1 cellular context compared by ENCODE assay signal in the genomic region with DNA sequence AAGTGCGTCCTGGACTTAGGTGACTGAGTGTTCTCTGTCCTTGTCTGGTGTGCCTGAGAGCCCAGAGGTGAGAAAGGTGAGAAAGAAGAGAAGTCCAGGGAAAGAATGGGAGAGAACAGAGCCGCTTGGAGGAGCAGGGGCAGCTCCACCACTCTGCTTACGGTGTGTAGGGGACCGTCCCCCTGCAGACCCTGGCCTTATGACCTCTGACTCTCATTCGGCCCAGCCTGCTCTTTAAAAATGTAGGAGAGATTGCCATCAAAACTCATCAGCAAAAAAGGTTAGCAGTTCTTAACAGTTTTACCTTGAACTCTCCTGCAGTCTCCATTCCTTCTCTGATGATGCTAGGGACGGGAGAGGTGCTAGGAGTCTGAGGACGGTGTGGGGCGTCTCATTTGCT.
TF ChIP-seq lines count a peak whose summit lies in the region.

No MANE protein-coding gene starts in this region.

TF ChIP-seq in GM12878, 131 proteins besides CTCF, POLR2A, EP300 and RAD21 (continued from another document):
- TF ChIP-seq, protein P1, sequence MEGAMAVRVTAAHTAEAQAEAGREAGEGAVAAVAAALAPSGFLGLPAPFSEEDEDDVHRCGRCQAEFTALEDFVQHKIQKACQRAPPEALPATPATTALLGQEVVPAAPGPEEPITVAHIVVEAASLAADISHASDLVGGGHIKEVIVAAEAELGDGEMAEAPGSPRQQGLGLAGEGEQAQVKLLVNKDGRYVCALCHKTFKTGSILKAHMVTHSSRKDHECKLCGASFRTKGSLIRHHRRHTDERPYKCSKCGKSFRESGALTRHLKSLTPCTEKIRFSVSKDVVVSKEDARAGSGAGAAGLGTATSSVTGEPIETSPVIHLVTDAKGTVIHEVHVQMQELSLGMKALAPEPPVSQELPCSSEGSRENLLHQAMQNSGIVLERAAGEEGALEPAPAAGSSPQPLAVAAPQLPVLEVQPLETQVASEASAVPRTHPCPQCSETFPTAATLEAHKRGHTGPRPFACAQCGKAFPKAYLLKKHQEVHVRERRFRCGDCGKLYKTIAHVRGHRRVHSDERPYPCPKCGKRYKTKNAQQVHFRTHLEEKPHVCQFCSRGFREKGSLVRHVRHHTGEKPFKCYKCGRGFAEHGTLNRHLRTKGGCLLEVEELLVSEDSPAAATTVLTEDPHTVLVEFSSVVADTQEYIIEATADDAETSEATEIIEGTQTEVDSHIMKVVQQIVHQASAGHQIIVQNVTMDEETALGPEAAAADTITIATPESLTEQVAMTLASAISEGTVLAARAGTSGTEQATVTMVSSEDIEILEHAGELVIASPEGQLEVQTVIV (IDR thresholded peaks at IDR 0.05; ENCODE audit: borderline replicate concordance, partially characterized antibody) = no peak
- TF ChIP-seq FOXK2 (IDR thresholded peaks at IDR 0.05) = no peak
- no peak for TF ChIP-seq MEF2B (IDR thresholded peaks at IDR 0.05; ENCODE audit: partially characterized antibody, poor library complexity, severe bottlenecking)
- no peak for TF ChIP-seq MTA2 (IDR thresholded peaks at IDR 0.05; ENCODE audit: low read depth)
- TF ChIP-seq SREBF2 (IDR thresholded peaks at IDR 0.05; ENCODE audit: low read length) = no peak
- TF ChIP-seq PML (IDR thresholded peaks at IDR 0.05; ENCODE audit: low read length) = no peak
- TF ChIP-seq, protein P2, sequence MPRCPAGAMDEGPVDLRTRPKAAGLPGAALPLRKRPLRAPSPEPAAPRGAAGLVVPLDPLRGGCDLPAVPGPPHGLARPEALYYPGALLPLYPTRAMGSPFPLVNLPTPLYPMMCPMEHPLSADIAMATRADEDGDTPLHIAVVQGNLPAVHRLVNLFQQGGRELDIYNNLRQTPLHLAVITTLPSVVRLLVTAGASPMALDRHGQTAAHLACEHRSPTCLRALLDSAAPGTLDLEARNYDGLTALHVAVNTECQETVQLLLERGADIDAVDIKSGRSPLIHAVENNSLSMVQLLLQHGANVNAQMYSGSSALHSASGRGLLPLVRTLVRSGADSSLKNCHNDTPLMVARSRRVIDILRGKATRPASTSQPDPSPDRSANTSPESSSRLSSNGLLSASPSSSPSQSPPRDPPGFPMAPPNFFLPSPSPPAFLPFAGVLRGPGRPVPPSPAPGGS (IDR thresholded peaks at IDR 0.05; ENCODE audit: borderline replicate concordance, insufficient read depth, low read depth, low read length, poor library complexity, severe bottlenecking) = no peak
- TF ChIP-seq, protein P3, sequence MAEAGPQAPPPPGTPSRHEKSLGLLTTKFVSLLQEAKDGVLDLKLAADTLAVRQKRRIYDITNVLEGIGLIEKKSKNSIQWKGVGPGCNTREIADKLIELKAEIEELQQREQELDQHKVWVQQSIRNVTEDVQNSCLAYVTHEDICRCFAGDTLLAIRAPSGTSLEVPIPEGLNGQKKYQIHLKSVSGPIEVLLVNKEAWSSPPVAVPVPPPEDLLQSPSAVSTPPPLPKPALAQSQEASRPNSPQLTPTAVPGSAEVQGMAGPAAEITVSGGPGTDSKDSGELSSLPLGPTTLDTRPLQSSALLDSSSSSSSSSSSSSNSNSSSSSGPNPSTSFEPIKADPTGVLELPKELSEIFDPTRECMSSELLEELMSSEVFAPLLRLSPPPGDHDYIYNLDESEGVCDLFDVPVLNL (IDR thresholded peaks at IDR 0.05; ENCODE audit: low read depth, low read length) = no peak
- no peak for TF ChIP-seq ZNF24 (IDR thresholded peaks at IDR 0.05)
- TF ChIP-seq, protein P4, sequence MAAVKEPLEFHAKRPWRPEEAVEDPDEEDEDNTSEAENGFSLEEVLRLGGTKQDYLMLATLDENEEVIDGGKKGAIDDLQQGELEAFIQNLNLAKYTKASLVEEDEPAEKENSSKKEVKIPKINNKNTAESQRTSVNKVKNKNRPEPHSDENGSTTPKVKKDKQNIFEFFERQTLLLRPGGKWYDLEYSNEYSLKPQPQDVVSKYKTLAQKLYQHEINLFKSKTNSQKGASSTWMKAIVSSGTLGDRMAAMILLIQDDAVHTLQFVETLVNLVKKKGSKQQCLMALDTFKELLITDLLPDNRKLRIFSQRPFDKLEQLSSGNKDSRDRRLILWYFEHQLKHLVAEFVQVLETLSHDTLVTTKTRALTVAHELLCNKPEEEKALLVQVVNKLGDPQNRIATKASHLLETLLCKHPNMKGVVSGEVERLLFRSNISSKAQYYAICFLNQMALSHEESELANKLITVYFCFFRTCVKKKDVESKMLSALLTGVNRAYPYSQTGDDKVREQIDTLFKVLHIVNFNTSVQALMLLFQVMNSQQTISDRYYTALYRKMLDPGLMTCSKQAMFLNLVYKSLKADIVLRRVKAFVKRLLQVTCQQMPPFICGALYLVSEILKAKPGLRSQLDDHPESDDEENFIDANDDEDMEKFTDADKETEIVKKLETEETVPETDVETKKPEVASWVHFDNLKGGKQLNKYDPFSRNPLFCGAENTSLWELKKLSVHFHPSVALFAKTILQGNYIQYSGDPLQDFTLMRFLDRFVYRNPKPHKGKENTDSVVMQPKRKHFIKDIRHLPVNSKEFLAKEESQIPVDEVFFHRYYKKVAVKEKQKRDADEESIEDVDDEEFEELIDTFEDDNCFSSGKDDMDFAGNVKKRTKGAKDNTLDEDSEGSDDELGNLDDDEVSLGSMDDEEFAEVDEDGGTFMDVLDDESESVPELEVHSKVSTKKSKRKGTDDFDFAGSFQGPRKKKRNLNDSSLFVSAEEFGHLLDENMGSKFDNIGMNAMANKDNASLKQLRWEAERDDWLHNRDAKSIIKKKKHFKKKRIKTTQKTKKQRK (IDR thresholded peaks at IDR 0.05; ENCODE audit: low read depth, low read length) = no peak
